ENCODE assay signal across 29 cellular contexts in genomic region chr20:2706688-2707352, GRCh38. TPM values are rescaled to one million over a fixed set of nuclear protein-coding genes. Genes with fewer than 3 reads are reported as not detected.
DNase-seq lines count a peak whose midpoint lies in the region; ATAC-seq lines count a peak whose summit lies in the region.
"Had no signal": no experiment of that assay in that cellular context is flagged by ENCODE, and none has a peak within 500 bp of the region (broad histone marks: within the 10 kb centered on the region; RNA-seq: fewer than 3 reads in every experiment).

No MANE protein-coding gene starts in this region.

- ATAC-seq in stimulated activated naive CD8-positive, alpha-beta T cell treated with anti-CD3 and anti-CD28 coated beads, Interleukin-15, amount 100 ng/mL, for 72 hours: peak; percentile 86
- no peak for ATAC-seq in stimulated activated naive CD8-positive, alpha-beta T cell treated with anti-CD3 and anti-CD28 coated beads, Interleukin-15, Interleukin-2, amounts not matched to agents 100 U/mL and 50 U/mL, for 24 hours
- no peak for ATAC-seq in HG03095 (IDR thresholded peaks at IDR 0.05; ENCODE audit: unreplicated experiment)
- ATAC-seq: foreskin keratinocyte, mucosa of descending colon, psoas muscle had no signal

- no peak overlapping the region for H3K27ac ChIP-seq in substantia nigra (ENCODE audit: low read depth, low read length, poor library complexity, severe bottlenecking)
- H3K27ac ChIP-seq: foreskin keratinocyte, hepatocyte, psoas muscle, tibial artery had no signal

- peak overlapping the region; percentile 5 to 27 for H3K4me3 Mint-ChIP-seq in stimulated activated naive CD8-positive, alpha-beta T cell treated with anti-CD3 and anti-CD28 coated beads, Interleukin-15, amount 100 ng/mL, for 72 hours
- no peak overlapping the region for H3K4me3 Mint-ChIP-seq in activated T-helper 1 cell treated with anti-CD3 and anti-CD28 coated beads, Interleukin-12 subunit alpha, Interleukin-12 subunit beta, Interleukin-2, Interleukin-4 antibody, amounts not matched to agents 30 ng/mL and 10 ng/mL and 1 ng/mL, durations not matched to agents 14 hours and 24 hours and 36 hours
- H3K4me3 Mint-ChIP-seq: activated naive CD4-positive, alpha-beta T cell treated with anti-CD3 and anti-CD28 coated beads, Interleukin-2, amount 50 U/mL, for 24 hours; CD8-positive, alpha-beta memory T cell; immature natural killer cell had no signal

- no peaks in the 10 kb centered on the region for H3K9me3 Mint-ChIP-seq in stimulated activated naive CD8-positive, alpha-beta T cell treated with anti-CD3 and anti-CD28 coated beads, Interleukin-15, amount 100 ng/mL, for 72 hours
- H3K9me3 Mint-ChIP-seq in activated T-helper 1 cell treated with anti-CD3 and anti-CD28 coated beads, Interleukin-12 subunit alpha, Interleukin-12 subunit beta, Interleukin-2, Interleukin-4 antibody, amounts not matched to agents 30 ng/mL and 10 ng/mL and 1 ng/mL, durations not matched to agents 14 hours and 24 hours and 36 hours: no peaks in the 10 kb centered on the region
- H3K9me3 Mint-ChIP-seq: activated naive CD4-positive, alpha-beta T cell treated with anti-CD3 and anti-CD28 coated beads, Interleukin-2, amount 50 U/mL, for 24 hours; CD8-positive, alpha-beta memory T cell; immature natural killer cell had no signal

- peaks cover 12% of the 10 kb centered on the region for H3K4me1 Mint-ChIP-seq in stimulated activated naive CD8-positive, alpha-beta T cell treated with anti-CD3 and anti-CD28 coated beads, Interleukin-15, amount 100 ng/mL, for 72 hours
- H3K4me1 Mint-ChIP-seq in activated T-helper 1 cell treated with anti-CD3 and anti-CD28 coated beads, Interleukin-12 subunit alpha, Interleukin-12 subunit beta, Interleukin-2, Interleukin-4 antibody, amounts not matched to agents 30 ng/mL and 10 ng/mL and 1 ng/mL, durations not matched to agents 14 hours and 24 hours and 36 hours (ENCODE audit: low read depth): peaks cover 16% of the 10 kb centered on the region
- H3K4me1 Mint-ChIP-seq: activated naive CD4-positive, alpha-beta T cell treated with anti-CD3 and anti-CD28 coated beads, Interleukin-2, amount 50 U/mL, for 24 hours; CD8-positive, alpha-beta memory T cell; immature natural killer cell had no signal

- DNase-seq in stimulated activated naive CD8-positive, alpha-beta T cell treated with anti-CD3 and anti-CD28 coated beads, Interleukin-15, amount 100 ng/mL, for 72 hours: peak in 1 of 2 donors; percentile 51
- DNase-seq in stimulated activated naive CD8-positive, alpha-beta T cell treated with anti-CD3 and anti-CD28 coated beads, Interleukin-15, Interleukin-2, amounts not matched to agents 100 U/mL and 50 U/mL, for 24 hours: no peak
- DNase-seq in activated T-helper 1 cell treated with anti-CD3 and anti-CD28 coated beads, Interleukin-12 subunit alpha, Interleukin-12 subunit beta, Interleukin-2, Interleukin-4 antibody, amounts not matched to agents 30 ng/mL and 10 ng/mL and 1 ng/mL, durations not matched to agents 14 hours and 24 hours and 36 hours (ENCODE audit: low spot score): no peak
- DNase-seq in islet precursor cell (peak; percentile 32), ureter (ENCODE audit: low spot score) (peak; percentile 29), NCI-H1694 treated with DMSO at 0.1 percent for 48 hours (lab: John Stamatoyannopoulos, UW) (no peak), substantia nigra (lab: John Stamatoyannopoulos, UW) (no peak)
- DNase-seq: CD8-positive, alpha-beta memory T cell; cerebellar nuclear complex; DMS153; erythroblast; foreskin keratinocyte; immature natural killer cell; KG1; mucosa of descending colon; MV-4-11; NCI-H187 treated with DMSO at 0.1 percent for 48 hours; NCI-H774; OCI-M1; psoas muscle; SHP77 treated with DMSO at 0.1 percent for 48 hours; stimulated activated naive CD4-positive, alpha-beta T cell; SW 1271; tibial artery had no signal

- intact Hi-C loops in activated T-helper 1 cell treated with anti-CD3 and anti-CD28 coated beads, Interleukin-12 subunit alpha, Interleukin-12 subunit beta, Interleukin-2, Interleukin-4 antibody, amounts not matched to agents 30 ng/mL and 10 ng/mL and 1 ng/mL, durations not matched to agents 14 hours and 24 hours and 36 hours (cut with micrococcal nuclease): no loop called here

- no peaks in the 10 kb centered on the region for H3K36me3 Mint-ChIP-seq in activated T-helper 1 cell treated with anti-CD3 and anti-CD28 coated beads, Interleukin-12 subunit alpha, Interleukin-12 subunit beta, Interleukin-2, Interleukin-4 antibody, amounts not matched to agents 30 ng/mL and 10 ng/mL and 1 ng/mL, durations not matched to agents 14 hours and 24 hours and 36 hours (ENCODE audit: low read depth)
- H3K36me3 Mint-ChIP-seq: activated naive CD4-positive, alpha-beta T cell treated with anti-CD3 and anti-CD28 coated beads, Interleukin-2, amount 50 U/mL, for 24 hours; CD8-positive, alpha-beta memory T cell had no signal

- peak overlapping the region in 1 of 2 donors; percentile 83 for H3K27ac Mint-ChIP-seq in stimulated activated naive CD8-positive, alpha-beta T cell treated with anti-CD3 and anti-CD28 coated beads, Interleukin-15, amount 100 ng/mL, for 72 hours
- H3K27ac Mint-ChIP-seq in activated T-helper 1 cell treated with anti-CD3 and anti-CD28 coated beads, Interleukin-12 subunit alpha, Interleukin-12 subunit beta, Interleukin-2, Interleukin-4 antibody, amounts not matched to agents 30 ng/mL and 10 ng/mL and 1 ng/mL, durations not matched to agents 14 hours and 24 hours and 36 hours: peak overlapping the region; percentile 42
- H3K27ac Mint-ChIP-seq: activated naive CD4-positive, alpha-beta T cell treated with anti-CD3 and anti-CD28 coated beads, Interleukin-2, amount 50 U/mL, for 24 hours; CD8-positive, alpha-beta memory T cell had no signal

- peaks cover 22% of the 10 kb centered on the region for H3K27me3 Mint-ChIP-seq in stimulated activated naive CD8-positive, alpha-beta T cell treated with anti-CD3 and anti-CD28 coated beads, Interleukin-15, amount 100 ng/mL, for 72 hours
- H3K27me3 Mint-ChIP-seq in activated T-helper 1 cell treated with anti-CD3 and anti-CD28 coated beads, Interleukin-12 subunit alpha, Interleukin-12 subunit beta, Interleukin-2, Interleukin-4 antibody, amounts not matched to agents 30 ng/mL and 10 ng/mL and 1 ng/mL, durations not matched to agents 14 hours and 24 hours and 36 hours (ENCODE audit: insufficient read depth): no peaks in the 10 kb centered on the region
- H3K27me3 Mint-ChIP-seq: activated naive CD4-positive, alpha-beta T cell treated with anti-CD3 and anti-CD28 coated beads, Interleukin-2, amount 50 U/mL, for 24 hours had no signal

RNA-seq across cellular contexts. Expression of gene EBF4, which starts 14.2 kb away (rescaled TPM):
- total RNA-seq in activated T-helper 1 cell treated with anti-CD3 and anti-CD28 coated beads, Interleukin-12 subunit alpha, Interleukin-12 subunit beta, Interleukin-2, Interleukin-4 antibody, amounts not matched to agents 30 ng/mL and 10 ng/mL and 1 ng/mL, durations not matched to agents 14 hours and 24 hours and 36 hours: 12.3 and 12.6 TPM in 2 replicates
- total RNA-seq in ureter: 30.3 TPM
- total RNA-seq: G401, HT1080 had no signal

RNA-seq across cellular contexts. Expression of gene IDH3B, which starts 42.8 kb away (rescaled TPM):
- total RNA-seq in activated T-helper 1 cell treated with anti-CD3 and anti-CD28 coated beads, Interleukin-12 subunit alpha, Interleukin-12 subunit beta, Interleukin-2, Interleukin-4 antibody, amounts not matched to agents 30 ng/mL and 10 ng/mL and 1 ng/mL, durations not matched to agents 14 hours and 24 hours and 36 hours: 116 and 125 TPM in 2 replicates
- total RNA-seq in ureter: 79.8 TPM

RNA-seq across cellular contexts. Expression of gene NOP56, which starts 54.4 kb away (rescaled TPM):
- total RNA-seq in activated T-helper 1 cell treated with anti-CD3 and anti-CD28 coated beads, Interleukin-12 subunit alpha, Interleukin-12 subunit beta, Interleukin-2, Interleukin-4 antibody, amounts not matched to agents 30 ng/mL and 10 ng/mL and 1 ng/mL, durations not matched to agents 14 hours and 24 hours and 36 hours: 863 and 897 TPM in 2 replicates
- total RNA-seq in ureter: 179 TPM

Comparison
In these comparisons a context has a peak if more than half of its experiments do, and no peak if none do; other contexts are left out.
1. DNase-seq: peak in islet precursor cell (single experiment) and ureter (single experiment); none in stimulated activated naive CD8-positive, alpha-beta T cell treated with anti-CD3 and anti-CD28 coated beads, Interleukin-15, Interleukin-2, amounts not matched to agents 100 U/mL and 50 U/mL, for 24 hours (single experiment), activated T-helper 1 cell treated with anti-CD3 and anti-CD28 coated beads, Interleukin-12 subunit alpha, Interleukin-12 subunit beta, Interleukin-2, Interleukin-4 antibody, amounts not matched to agents 30 ng/mL and 10 ng/mL and 1 ng/mL, durations not matched to agents 14 hours and 24 hours and 36 hours (single experiment), NCI-H1694 treated with DMSO at 0.1 percent for 48 hours (single experiment) and substantia nigra (0 of 49).